8 cellular contexts compared by ENCODE assay signal in the genomic region with DNA sequence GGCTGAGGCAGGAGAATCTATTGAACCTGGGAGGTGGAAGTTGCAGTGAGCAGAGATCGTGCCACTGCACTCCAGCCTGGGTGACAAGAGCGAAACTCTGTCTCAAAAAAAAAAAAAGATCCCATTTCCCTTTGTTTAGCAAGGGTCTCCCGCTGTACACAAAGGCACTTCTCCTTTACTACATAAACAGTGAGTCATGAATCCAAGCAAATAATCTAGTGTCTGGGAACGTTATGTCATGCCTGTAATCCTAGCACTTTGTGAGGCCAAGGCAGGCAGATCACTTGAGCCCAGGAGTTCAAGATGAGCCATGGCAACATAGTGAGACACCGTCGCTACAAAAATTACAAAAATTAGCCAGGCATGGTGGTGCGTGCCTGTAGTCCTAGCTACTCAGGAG. TPM values are rescaled to one million over a fixed set of nuclear protein-coding genes. Genes with fewer than 3 reads are reported as not detected.
DNase-seq lines count a peak whose midpoint lies in the region; ATAC-seq and TF ChIP-seq lines count a peak whose summit lies in the region.
"Not testable (repeated sequence)": the region's sequence is repeated elsewhere in the genome, so short reads cannot be mapped to it uniquely, and the experiment has no call there.

No MANE protein-coding gene starts in this region.

- peak; percentile 40 to 55 for ATAC-seq in gastrocnemius medialis

- CTCF ChIA-PET in A673 (lab: Charles Lee): not testable (repeated sequence)

- not testable (repeated sequence) for TF ChIP-seq CTCF in A673 (conservative IDR thresholded peaks at IDR 0.05; ENCODE audit: low read depth, low read length); OCI-LY1 (IDR thresholded peaks at IDR 0.05; ENCODE audit: low read length); epithelial cell of esophagus (IDR thresholded peaks at IDR 0.05; ENCODE audit: insufficient read depth, low read depth, low read length, missing control alignments); gastrocnemius medialis (IDR thresholded peaks at IDR 0.05 in 4 of 5, conservative IDR thresholded peaks at IDR 0.05 in 1 of 5)

- H3K36me3 ChIP-seq in A673 (ENCODE audit: insufficient read depth, low read length, poor library complexity, severe bottlenecking); GM23248 (ENCODE audit: low read depth); OCI-LY1 (ENCODE audit: insufficient read depth, low read length); gastrocnemius medialis: not testable (repeated sequence)

- H3K9ac ChIP-seq in GM23248; OCI-LY1 (ENCODE audit: low read length): not testable (repeated sequence)

- not testable (repeated sequence) for H3K79me2 ChIP-seq in GM23248 (ENCODE audit: insufficient read depth); OCI-LY1 (ENCODE audit: insufficient read depth, low read length)

- BruUV-seq in A673 (replicated peaks; lab: Mats Ljungman, UMichigan): not testable (repeated sequence)

- 66 to 79% methylated on average over 7 of the region's 7 CpGs for WGBS in GM23248 (ENCODE audit: low coverage in 1 of 2, low lambda C conversion rate in 2 of 2, missing lambda C conversion rate in 2 of 2), 2 experiments

- H3K4me3 ChIP-seq in A673 (ENCODE audit: low read depth, low read length, poor library complexity, severe bottlenecking); GM23248; OCI-LY1 (ENCODE audit: low read depth, low read length, poor library complexity, severe bottlenecking); epithelial cell of esophagus (ENCODE audit: low read length); gastrocnemius medialis: not testable (repeated sequence)

- not testable (repeated sequence) for H3F3A ChIP-seq in GM23248 (ENCODE audit: insufficient read depth); OCI-LY1 (ENCODE audit: insufficient read depth, low read length)

- not testable (repeated sequence) for TF ChIP-seq POLR2A in gastrocnemius medialis (IDR thresholded peaks at IDR 0.05)

- H3K9me3 ChIP-seq in A673 (ENCODE audit: low read depth, low read length, poor library complexity, severe bottlenecking); GM23248 (ENCODE audit: low read depth); OCI-LY1 (ENCODE audit: low read length); gastrocnemius medialis: not testable (repeated sequence)

- H4K20me1 ChIP-seq in GM23248 (ENCODE audit: insufficient read depth); OCI-LY1 (ENCODE audit: insufficient read depth, low read length): not testable (repeated sequence)

- not testable (repeated sequence) for H3K27ac ChIP-seq in A673 (ENCODE audit: low read depth, low read length, poor library complexity, severe bottlenecking); GM23248; gastrocnemius medialis
- peak overlapping the region; percentile 92 for H3K27ac ChIP-seq in OCI-LY1 (ENCODE audit: low read depth, low read length, poor library complexity, severe bottlenecking)

- H3K27me3 ChIP-seq in A673 (replicated peaks; ENCODE audit: insufficient read depth, low read depth, low read length, poor library complexity); GM23248 (replicated peaks; ENCODE audit: insufficient read depth); OCI-LY1 (ENCODE audit: insufficient read depth, low read length); gastrocnemius medialis: not testable (repeated sequence)

- DNase-seq in A673 (ENCODE audit: low spot score): peak; percentile 46
- peak; percentile 72 for DNase-seq in GM23248
- peak; percentile 55 for DNase-seq in NCI-H146 treated with DMSO at 0.1 percent for 48 hours (lab: John Stamatoyannopoulos, UW; ENCODE audit: unreplicated experiment)
- DNase-seq in amniotic stem cell (lab: John Stamatoyannopoulos, UW): peak; percentile 31
- DNase-seq in epithelial cell of esophagus (ENCODE audit: low read depth): peak; percentile 69
- DNase-seq in kidney tubule cell (ENCODE audit: low spot score): peak; percentile 67
- DNase-seq in gastrocnemius medialis: not testable (repeated sequence)

- in situ Hi-C loops in GM23248 (cut with MboI); gastrocnemius medialis (cut with MboI; ENCODE audit: low sequenced_read_pairs in 4 of 4): not testable (repeated sequence)

- not testable (repeated sequence) for H2AFZ ChIP-seq in GM23248; OCI-LY1 (ENCODE audit: low read length)

- POLR2A ChIA-PET in A673 (lab: Charles Lee; ENCODE audit: low non-redundant PET): not testable (repeated sequence)

- intact Hi-C loops in A673 (cut with micrococcal nuclease; ENCODE audit: unreplicated experiment); gastrocnemius medialis (cut with DNase I; ENCODE audit: low total_unique reads): not testable (repeated sequence)

- not testable (repeated sequence) for H3K4me1 ChIP-seq in A673 (ENCODE audit: insufficient read depth, low read length, poor library complexity, severe bottlenecking); GM23248 (ENCODE audit: insufficient read depth); gastrocnemius medialis
- peaks cover 77% of the 10 kb centered on the region for H3K4me1 ChIP-seq in OCI-LY1 (ENCODE audit: insufficient read depth, low read length, severe bottlenecking)

- H3K9me2 ChIP-seq in GM23248 (ENCODE audit: insufficient read depth); OCI-LY1 (ENCODE audit: low read depth, low read length): not testable (repeated sequence)

- not testable (repeated sequence) for H3K4me2 ChIP-seq in GM23248 (ENCODE audit: unreplicated experiment); OCI-LY1 (ENCODE audit: low read length)

RNA-seq across cellular contexts. Expression of a gene that starts 16.7 kb away (rescaled TPM):
- 2.5 and 2.8 TPM in 2 replicates for total RNA-seq in A673 (2021)
- 71.6 and 82.9 TPM in 2 replicates for total RNA-seq in GM23248 (2014; rRNA removed; shearing (Covaris generic))
- polyA plus RNA-seq in GM23248 (2016; fragmentation: Nextera tagmentation; extraction: Ambion mirVana): 44.3 and 46.6 TPM in 2 replicates
- total RNA-seq in gastrocnemius medialis: 100 to 1,000 TPM in 1 of 4 donors, 10 to 100 TPM in 3; 11.4 to 131 (median 22.2) TPM

RNA-seq across cellular contexts. Expression of a gene that starts 35.7 kb away (rescaled TPM):
- total RNA-seq in A673 (2021) (245 and 261 TPM in 2 replicates), gastrocnemius medialis (10 to 100 TPM in 3 of 4 donors, 1 to 10 TPM in 1; 7.1 to 19.3 (median 14.9) TPM)
- 34.4 and 37.2 TPM in 2 replicates for total RNA-seq in GM23248 (2014; rRNA removed; shearing (Covaris generic))
- polyA plus RNA-seq in GM23248 (2016; fragmentation: Nextera tagmentation; extraction: Ambion mirVana): 48.4 and 51.5 TPM in 2 replicates
